Comparison of ENCODE assay signal across 10 cellular contexts in the genomic region with DNA sequence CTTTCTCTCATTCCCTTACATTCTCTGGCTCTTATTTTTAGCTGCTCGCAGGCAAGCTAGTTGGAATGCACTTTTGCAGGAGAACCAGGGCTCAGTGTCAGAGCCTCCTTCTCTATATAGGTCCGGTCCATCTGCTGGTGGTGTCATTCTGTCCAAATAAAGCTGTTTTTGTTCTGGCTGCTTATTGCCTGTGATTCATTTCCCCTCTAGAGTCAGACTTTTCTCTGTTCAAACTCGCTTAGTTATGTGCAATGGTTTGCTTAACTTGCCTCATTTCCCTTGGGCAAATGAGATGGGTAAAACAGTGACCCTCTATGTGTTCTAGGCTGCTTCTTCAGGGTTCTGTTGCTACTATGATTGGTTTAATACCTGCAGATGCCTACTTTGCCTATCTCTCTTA. TPM values are rescaled to one million over a fixed set of nuclear protein-coding genes. Genes with fewer than 3 reads are reported as not detected.
DNase-seq lines count a peak whose midpoint lies in the region; ATAC-seq and TF ChIP-seq lines count a peak whose summit lies in the region.
"Had no signal": no experiment of that assay in that cellular context is flagged by ENCODE, and none has a peak within 500 bp of the region (broad histone marks: within the 10 kb centered on the region; RNA-seq: fewer than 3 reads in every experiment).

No MANE protein-coding gene starts in this region.

- no peak overlapping the region for H3K4me3 ChIP-seq in breast epithelium
- no peak overlapping the region for H3K4me3 ChIP-seq in spleen
- no peak overlapping the region for H3K4me3 ChIP-seq in CD8-positive, alpha-beta T cell (ENCODE audit: low read depth, low read length)
- H3K4me3 ChIP-seq: vagina had no signal

- H3K27me3 ChIP-seq in breast epithelium (no peaks in the 10 kb centered on the region), spleen (replicated peaks in 1 of 7) (no peaks in the 10 kb centered on the region)
- no peaks in the 10 kb centered on the region for H3K27me3 ChIP-seq in CD8-positive, alpha-beta T cell (ENCODE audit: insufficient read depth, low read length)
- H3K27me3 ChIP-seq: vagina had no signal

- H3K27ac Mint-ChIP-seq in MCF 10A (ENCODE audit: low read depth, unreplicated experiment) (peak overlapping the region; percentile 37), type B pancreatic cell (no peak overlapping the region)
- H3K27ac Mint-ChIP-seq in activated T-helper 2 cell treated with anti-CD3 and anti-CD28 coated beads, Interferon-gamma antibody, Interleukin-2, Interleukin-4, amounts not matched to agents 10 μg/mL and 5 μg/mL and 100 μg/mL, durations not matched to agents 14 hours and 24 hours and 36 hours, result no peak overlapping the region
- H3K27ac Mint-ChIP-seq in CD8-positive, alpha-beta T cell, result no peak overlapping the region
- H3K27ac Mint-ChIP-seq: dendritic cell treated with granulocyte-macrophage colony-stimulating factor and Interleukin-4, amounts not matched to agents 40 ng/mL and 50 ng/mL, for 4 days had no signal

- H3K4me3 Mint-ChIP-seq in MCF 10A (ENCODE audit: unreplicated experiment), result peak overlapping the region; percentile 26
- H3K4me3 Mint-ChIP-seq in activated T-helper 2 cell treated with anti-CD3 and anti-CD28 coated beads, Interferon-gamma antibody, Interleukin-2, Interleukin-4, amounts not matched to agents 10 μg/mL and 5 μg/mL and 100 μg/mL, durations not matched to agents 14 hours and 24 hours and 36 hours (ENCODE audit: low read depth), result peak overlapping the region; percentile 27
- peak overlapping the region; percentile 10 for H3K4me3 Mint-ChIP-seq in type B pancreatic cell
- H3K4me3 Mint-ChIP-seq in CD8-positive, alpha-beta T cell, result no peak overlapping the region
- H3K4me3 Mint-ChIP-seq: dendritic cell treated with granulocyte-macrophage colony-stimulating factor and Interleukin-4, amounts not matched to agents 40 ng/mL and 50 ng/mL, for 4 days had no signal

- no TSS peak for BruUV-seq in MCF 10A (replicated peaks; lab: Mats Ljungman, UMichigan)

- POLR2A ChIA-PET in MCF 10A (lab: Yijun Ruan, JAX), result interaction anchor here (0.9 to 4.3 kb wide), 6 partner anchors 13 to 220 kb away, joined by 3 to 25 read pairs (median 6); partner anchors contain the start of genes CERS5 and COX14
- POLR2A ChIA-PET in CD8-positive, alpha-beta T cell (lab: Charles Lee), result interaction anchor here (1.3 to 1.4 kb wide), 3 partner anchors 24 to 79 kb away, joined by 3 to 8 read pairs (median 4); partner anchors contain the start of genes CERS5 and COX14

- H3K27ac ChIP-seq in breast epithelium (no peak overlapping the region), spleen (peak overlapping the region in 3 of 8 donors; percentile 28 to 99 (median 31))
- H3K27ac ChIP-seq in CD8-positive, alpha-beta T cell (ENCODE audit: low read depth, low read length), result no peak overlapping the region
- H3K27ac ChIP-seq: vagina had no signal

- H3K4me1 Mint-ChIP-seq in MCF 10A (ENCODE audit: insufficient read depth, unreplicated experiment) (peaks cover 33% of the 10 kb centered on the region), type B pancreatic cell (ENCODE audit: unreplicated experiment) (peaks cover 18% of the 10 kb centered on the region)
- H3K4me1 Mint-ChIP-seq in activated T-helper 2 cell treated with anti-CD3 and anti-CD28 coated beads, Interferon-gamma antibody, Interleukin-2, Interleukin-4, amounts not matched to agents 10 μg/mL and 5 μg/mL and 100 μg/mL, durations not matched to agents 14 hours and 24 hours and 36 hours (ENCODE audit: low read depth), result peaks cover 29% of the 10 kb centered on the region
- peaks cover 41% of the 10 kb centered on the region for H3K4me1 Mint-ChIP-seq in CD8-positive, alpha-beta T cell (ENCODE audit: low read depth)

- 72 to 84% (median 73%) methylated on average over 3 of the region's 3 CpGs for WGBS in spleen, 5 donors

- peaks cover 62% of the 10 kb centered on the region for H3K36me3 Mint-ChIP-seq in MCF 10A (ENCODE audit: insufficient read depth, unreplicated experiment)
- peaks cover 51% of the 10 kb centered on the region for H3K36me3 Mint-ChIP-seq in activated T-helper 2 cell treated with anti-CD3 and anti-CD28 coated beads, Interferon-gamma antibody, Interleukin-2, Interleukin-4, amounts not matched to agents 10 μg/mL and 5 μg/mL and 100 μg/mL, durations not matched to agents 14 hours and 24 hours and 36 hours (ENCODE audit: low read depth)
- peaks cover 23% of the 10 kb centered on the region for H3K36me3 Mint-ChIP-seq in type B pancreatic cell
- H3K36me3 Mint-ChIP-seq in CD8-positive, alpha-beta T cell, result peaks cover 60% of the 10 kb centered on the region

- no peaks in the 10 kb centered on the region for H3K27me3 Mint-ChIP-seq in MCF 10A (ENCODE audit: insufficient read depth, unreplicated experiment)
- H3K27me3 Mint-ChIP-seq in activated T-helper 2 cell treated with anti-CD3 and anti-CD28 coated beads, Interferon-gamma antibody, Interleukin-2, Interleukin-4, amounts not matched to agents 10 μg/mL and 5 μg/mL and 100 μg/mL, durations not matched to agents 14 hours and 24 hours and 36 hours (ENCODE audit: low read depth), result no peaks in the 10 kb centered on the region
- H3K27me3 Mint-ChIP-seq in type B pancreatic cell, result no peaks in the 10 kb centered on the region
- H3K27me3 Mint-ChIP-seq in CD8-positive, alpha-beta T cell (ENCODE audit: low read depth), result no peaks in the 10 kb centered on the region
- H3K27me3 Mint-ChIP-seq: dendritic cell treated with granulocyte-macrophage colony-stimulating factor and Interleukin-4, amounts not matched to agents 40 ng/mL and 50 ng/mL, for 4 days had no signal

- H3K9me3 Mint-ChIP-seq in MCF 10A (ENCODE audit: unreplicated experiment) (no peaks in the 10 kb centered on the region), type B pancreatic cell (no peaks in the 10 kb centered on the region)
- no peaks in the 10 kb centered on the region for H3K9me3 Mint-ChIP-seq in activated T-helper 2 cell treated with anti-CD3 and anti-CD28 coated beads, Interferon-gamma antibody, Interleukin-2, Interleukin-4, amounts not matched to agents 10 μg/mL and 5 μg/mL and 100 μg/mL, durations not matched to agents 14 hours and 24 hours and 36 hours
- H3K9me3 Mint-ChIP-seq in CD8-positive, alpha-beta T cell, result no peaks in the 10 kb centered on the region
- H3K9me3 Mint-ChIP-seq: dendritic cell treated with granulocyte-macrophage colony-stimulating factor and Interleukin-4, amounts not matched to agents 40 ng/mL and 50 ng/mL, for 4 days had no signal

- peaks cover 5% of the 10 kb centered on the region for H3K36me3 ChIP-seq in breast epithelium
- peaks cover 7 to 67% (median 57%) of the 10 kb centered on the region in 6 donors for H3K36me3 ChIP-seq in spleen
- peaks cover 31% of the 10 kb centered on the region for H3K36me3 ChIP-seq in CD8-positive, alpha-beta T cell (ENCODE audit: insufficient read depth, low read length)

- H3K9me3 ChIP-seq in breast epithelium, result no peaks in the 10 kb centered on the region
- no peaks in the 10 kb centered on the region for H3K9me3 ChIP-seq in spleen
- H3K9me3 ChIP-seq in CD8-positive, alpha-beta T cell (ENCODE audit: low read length), result no peaks in the 10 kb centered on the region
- H3K9me3 ChIP-seq: vagina had no signal

- no peak for ATAC-seq in HG03442 (IDR thresholded peaks at IDR 0.05; ENCODE audit: unreplicated experiment)
- ATAC-seq in CD8-positive, alpha-beta T cell, result no peak

- CTCF ChIA-PET in MCF 10A (lab: Yijun Ruan, JAX), result interaction anchor here (0.5 to 11.7 kb wide), 24 partner anchors 8 to 626 kb away, joined by 3 to 232 read pairs (median 4); partner anchors contain the start of genes COX14 and GPD1
- CTCF ChIA-PET in CD8-positive, alpha-beta T cell (lab: Charles Lee), result interaction anchor here (0.6 to 11.4 kb wide), 21 partner anchors 8 to 232 kb away, joined by 3 to 121 read pairs (median 4); partner anchors contain the start of genes COX14, GPD1 and LIMA1

- peak; percentile 47 for DNase-seq in MCF 10A (ENCODE audit: unreplicated experiment)
- no peak for DNase-seq in breast epithelium (ENCODE audit: low spot score in 2 of 2)
- DNase-seq in activated T-helper 2 cell treated with anti-CD3 and anti-CD28 coated beads, Interferon-gamma antibody, Interleukin-2, Interleukin-4, amounts not matched to agents 10 μg/mL and 5 μg/mL and 100 μg/mL, durations not matched to agents 14 hours and 24 hours and 36 hours (ENCODE audit: low spot score), result no peak
- DNase-seq in hepatic stellate cell (ENCODE audit: low spot score), result peak; percentile 74
- no peak for DNase-seq in type B pancreatic cell (ENCODE audit: extremely low spot score, unreplicated experiment)
- DNase-seq in spleen, result no peak
- no peak for DNase-seq in CD8-positive, alpha-beta T cell

- TF ChIP-seq POLR2A in breast epithelium (IDR thresholded peaks at IDR 0.05) (no peak), spleen (IDR thresholded peaks at IDR 0.05) (no peak)

- intact Hi-C loops in MCF 10A (cut with micrococcal nuclease), result no loop called here
- intact Hi-C loops in breast epithelium (cut with DNase I; ENCODE audit: low total_unique reads), result loop anchor here (10.0 kb wide), 1 partner anchor 87 kb away; no protein-coding TSS in a partner anchor
- intact Hi-C loops in activated T-helper 2 cell treated with anti-CD3 and anti-CD28 coated beads, Interferon-gamma antibody, Interleukin-2, Interleukin-4, amounts not matched to agents 10 μg/mL and 5 μg/mL and 100 μg/mL, durations not matched to agents 14 hours and 24 hours and 36 hours (cut with micrococcal nuclease), result loop anchor here (2.0 to 5.0 kb wide), 2 partner anchors 79 to 314 kb away; partner anchors contain the start of genes CERS5 and LARP4
- intact Hi-C loops in spleen (cut with DNase I; ENCODE audit: low total_unique reads), result loop anchor here (5.0 kb wide), 1 partner anchor 79 kb away; the partner anchor contains the start of gene CERS5
- intact Hi-C loops in CD8-positive, alpha-beta T cell (cut with DNase I, micrococcal nuclease), result loop anchor here (1.0 to 2.0 kb wide), 2 partner anchors 87 to 961 kb away; partner anchors contain the start of gene LETMD1 (in 1 of the 2)

- no peaks in the 10 kb centered on the region for H3K4me1 ChIP-seq in breast epithelium
- peaks cover 7 to 53% (median 41%) of the 10 kb centered on the region in 6 donors for H3K4me1 ChIP-seq in spleen
- peaks cover 10% of the 10 kb centered on the region for H3K4me1 ChIP-seq in CD8-positive, alpha-beta T cell (ENCODE audit: insufficient read depth, low read length)

- TF ChIP-seq CTCF in MCF 10A (IDR thresholded peaks at IDR 0.05; ENCODE audit: unreplicated experiment) (no peak), breast epithelium (IDR thresholded peaks at IDR 0.05) (no peak), type B pancreatic cell (conservative IDR thresholded peaks at IDR 0.05) (no peak), spleen (IDR thresholded peaks at IDR 0.05 in 8 of 11, conservative IDR thresholded peaks at IDR 0.05 in 3 of 11) (no peak)
- TF ChIP-seq CTCF in CD8-positive, alpha-beta T cell (IDR thresholded peaks at IDR 0.05), result no peak

RNA-seq across cellular contexts. Expression of gene SMARCD1, which starts 2.9 kb away (rescaled TPM):
- total RNA-seq in MCF 10A (2022) (57.4 and 58.7 TPM in 2 replicates), breast epithelium (10 to 100 TPM; 50.6 to 56.7 (median 51.5) TPM), type B pancreatic cell (ENCODE audit: low replicate concordance) (55.0 and 100 TPM in 2 replicates), spleen (10 to 100 TPM; 47.3 to 85.7 (median 60.3) TPM)
- total RNA-seq in activated T-helper 2 cell treated with anti-CD3 and anti-CD28 coated beads, Interferon-gamma antibody, Interleukin-2, Interleukin-4, amounts not matched to agents 10 μg/mL and 5 μg/mL and 100 μg/mL, durations not matched to agents 14 hours and 24 hours and 36 hours, result 71.5 and 76.8 TPM in 2 replicates
- 10 to 100 TPM; 17.4 to 25.3 (median 18.1) TPM for polyA plus RNA-seq in spleen
- total RNA-seq in CD8-positive, alpha-beta T cell, result 10 to 100 TPM; 90.2 to 92.1 TPM

RNA-seq across cellular contexts. Expression of gene GPD1, which starts 15.8 kb away (rescaled TPM):
- total RNA-seq in MCF 10A (2022) (0.37 and 0.74 TPM in 2 replicates), breast epithelium (1,000 to 10,000 TPM in 1 of 3 donors, 100 to 1,000 TPM in 2; 235 to 4,731 (median 280) TPM), type B pancreatic cell (ENCODE audit: low replicate concordance) (9.0 and 12.5 TPM in 2 replicates), spleen (under 1 TPM in 6 of 7 donors, not detected in 1; 0.13 to 0.79 (median 0.45) TPM)
- total RNA-seq in activated T-helper 2 cell treated with anti-CD3 and anti-CD28 coated beads, Interferon-gamma antibody, Interleukin-2, Interleukin-4, amounts not matched to agents 10 μg/mL and 5 μg/mL and 100 μg/mL, durations not matched to agents 14 hours and 24 hours and 36 hours, result 0.76 and 0.87 TPM in 2 replicates
- under 1 TPM; 0.44 to 0.72 (median 0.48) TPM for polyA plus RNA-seq in spleen
- total RNA-seq in CD8-positive, alpha-beta T cell, result under 1 TPM; 0.24 to 0.50 TPM

RNA-seq across cellular contexts. Expression of gene COX14, which starts 24.0 kb away (rescaled TPM):
- total RNA-seq in MCF 10A (2022) (43.6 and 45.2 TPM in 2 replicates), breast epithelium (100 to 1,000 TPM in 1 of 3 donors, 10 to 100 TPM in 2; 66.7 to 139 (median 95.4) TPM), type B pancreatic cell (ENCODE audit: low replicate concordance) (42.6 and 55.2 TPM in 2 replicates), spleen (10 to 100 TPM; 45.9 to 68.2 (median 52.7) TPM)
- 38.1 and 43.5 TPM in 2 replicates for total RNA-seq in activated T-helper 2 cell treated with anti-CD3 and anti-CD28 coated beads, Interferon-gamma antibody, Interleukin-2, Interleukin-4, amounts not matched to agents 10 μg/mL and 5 μg/mL and 100 μg/mL, durations not matched to agents 14 hours and 24 hours and 36 hours
- 100 to 1,000 TPM in 1 of 3 donors, 10 to 100 TPM in 2; 75.5 to 116 (median 81.9) TPM for polyA plus RNA-seq in spleen
- total RNA-seq in CD8-positive, alpha-beta T cell, result 10 to 100 TPM; 42.2 to 43.3 TPM

RNA-seq across cellular contexts. Expression of gene ASIC1, which starts 30.6 kb away (rescaled TPM):
- total RNA-seq in MCF 10A (2022) (1.3 and 1.7 TPM in 2 replicates), breast epithelium (under 1 TPM; 0.80 to 0.98 (median 0.88) TPM), type B pancreatic cell (ENCODE audit: low replicate concordance) (5.5 and 18.1 TPM in 2 replicates), spleen (1 to 10 TPM in 2 of 7 donors, under 1 TPM in 5; 0.26 to 1.3 (median 0.54) TPM)
- total RNA-seq in activated T-helper 2 cell treated with anti-CD3 and anti-CD28 coated beads, Interferon-gamma antibody, Interleukin-2, Interleukin-4, amounts not matched to agents 10 μg/mL and 5 μg/mL and 100 μg/mL, durations not matched to agents 14 hours and 24 hours and 36 hours, result 20.4 and 20.7 TPM in 2 replicates
- polyA plus RNA-seq in spleen, result under 1 TPM; 0.16 to 0.33 (median 0.22) TPM
- 1 to 10 TPM; 2.9 to 3.8 TPM for total RNA-seq in CD8-positive, alpha-beta T cell

Comparison
In these comparisons a context has a peak if more than half of its experiments do, and no peak if none do; other contexts are left out.
1. DNase-seq: peak in MCF 10A (single experiment) and hepatic stellate cell (single experiment); none in breast epithelium (0 of 2), activated T-helper 2 cell treated with anti-CD3 and anti-CD28 coated beads, Interferon-gamma antibody, Interleukin-2, Interleukin-4, amounts not matched to agents 10 μg/mL and 5 μg/mL and 100 μg/mL, durations not matched to agents 14 hours and 24 hours and 36 hours (single experiment), type B pancreatic cell (single experiment), spleen (single experiment) and CD8-positive, alpha-beta T cell (0 of 7).
2. RNA of gene GPD1, which starts 15.8 kb away (total RNA-seq): 235 to 4,731 TPM in breast epithelium; 9.0 to 12.5 TPM in type B pancreatic cell, 0.76 to 0.87 TPM in activated T-helper 2 cell treated with anti-CD3 and anti-CD28 coated beads, Interferon-gamma antibody, Interleukin-2, Interleukin-4, amounts not matched to agents 10 μg/mL and 5 μg/mL and 100 μg/mL, durations not matched to agents 14 hours and 24 hours and 36 hours, 0.24 to 0.50 TPM in CD8-positive, alpha-beta T cell, 0.13 to 0.79 TPM in spleen and 0.37 to 0.74 TPM in MCF 10A; every median in the first group is over 10 times any median in the second.